8 cellular contexts compared by ENCODE assay signal in the genomic region with DNA sequence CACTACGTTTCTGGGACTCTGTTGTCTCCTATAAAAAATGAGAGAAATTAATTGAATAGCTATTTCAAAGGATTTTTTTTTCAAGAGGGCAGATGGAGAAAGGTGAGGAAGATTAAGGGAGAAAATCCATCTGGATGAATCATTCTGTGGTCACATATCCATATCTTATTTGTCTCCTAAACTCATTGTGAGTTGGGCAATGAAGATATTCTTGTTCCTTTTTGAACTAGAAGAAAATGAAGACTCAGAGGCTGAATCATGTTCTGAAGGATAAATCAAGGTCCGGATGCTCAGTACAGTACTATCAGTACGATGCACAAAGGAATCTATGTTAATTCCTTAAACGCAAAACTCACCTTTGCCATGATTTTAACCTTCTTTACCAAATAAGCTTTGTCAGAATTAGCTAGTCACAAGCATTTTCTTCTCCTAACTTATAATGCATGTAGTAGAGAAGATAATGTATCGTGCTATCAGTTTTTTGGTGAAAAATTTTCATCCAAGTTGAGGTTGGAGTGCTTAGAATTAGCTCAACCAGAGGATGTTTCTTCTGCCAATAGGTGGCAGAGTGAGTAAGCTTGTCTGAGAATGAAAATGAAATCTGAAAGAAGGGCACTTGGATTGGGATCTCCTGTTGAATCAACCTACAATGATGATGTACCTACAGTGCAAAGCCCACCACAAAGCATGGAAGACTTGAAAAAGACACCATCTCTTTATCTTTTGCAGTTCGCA.
DNase-seq lines count a peak whose midpoint lies in the region; ATAC-seq and TF ChIP-seq lines count a peak whose summit lies in the region.

No MANE protein-coding gene starts in this region.

- CTCF ChIA-PET in MCF 10A (lab: Yijun Ruan, JAX): interaction anchor here (0.6 to 1.9 kb wide), 29 partner anchors 11 to 631 kb away, joined by 3 to 10 read pairs (median 4); no protein-coding TSS in a partner anchor

- H3K9me3 ChIP-seq in neural cell (ENCODE audit: low read length): no peaks in the 10 kb centered on the region

- TF ChIP-seq RAD21 in neural cell (conservative IDR thresholded peaks at IDR 0.05): peak; percentile 72

- H3K4me3 ChIP-seq in GM12865 (ENCODE audit: low read depth, low read length) (no peak overlapping the region), neural cell (ENCODE audit: low read length) (no peak overlapping the region)

- no peaks in the 10 kb centered on the region for H3K9me2 ChIP-seq in neural cell (ENCODE audit: insufficient read depth, low read length)

- no peaks in the 10 kb centered on the region for H3K27me3 Mint-ChIP-seq in MCF 10A (ENCODE audit: insufficient read depth, unreplicated experiment)

- TF ChIP-seq CTCF in GM12865 (IDR thresholded peaks at IDR 0.05; ENCODE audit: insufficient read depth, low read depth, low read length, missing control alignments): peak; percentile 54
- TF ChIP-seq CTCF in MCF 10A (IDR thresholded peaks at IDR 0.05; ENCODE audit: unreplicated experiment): peak; percentile 57
- peak; percentile 71 for TF ChIP-seq CTCF in neural cell (IDR thresholded peaks at IDR 0.05; ENCODE audit: poor library complexity, severe bottlenecking)

- ATAC-seq in HG03280 (IDR thresholded peaks at IDR 0.05; ENCODE audit: unreplicated experiment): no peak
- ATAC-seq in HG03175 (IDR thresholded peaks at IDR 0.05; ENCODE audit: unreplicated experiment): no peak

- no peak overlapping the region for H3K27ac ChIP-seq in neural cell (ENCODE audit: low read length)

- peaks cover 1% of the 10 kb centered on the region for H3K9me3 Mint-ChIP-seq in MCF 10A (ENCODE audit: unreplicated experiment)

- intact Hi-C loops in MCF 10A (cut with micrococcal nuclease): loop anchor here (1.0 to 10.0 kb wide), 5 partner anchors 141 to 714 kb away; no protein-coding TSS in a partner anchor

- H3K4me1 Mint-ChIP-seq in MCF 10A (ENCODE audit: insufficient read depth, unreplicated experiment): peaks cover 14% of the 10 kb centered on the region

- POLR2A ChIA-PET in MCF 10A (lab: Yijun Ruan, JAX): interaction anchor here (0.6 to 1.6 kb wide), 14 partner anchors 14 to 723 kb away, joined by 3 to 16 read pairs (median 3); partner anchors contain the start of gene RPP30

- no peak overlapping the region for H3K9ac ChIP-seq in neural cell (ENCODE audit: low read length)

- no peak overlapping the region for H3K4me2 ChIP-seq in neural cell (ENCODE audit: low read length)

- no peaks in the 10 kb centered on the region for H3K36me3 ChIP-seq in neural cell (ENCODE audit: insufficient read depth, low read length)

- H4K20me1 ChIP-seq in neural cell (ENCODE audit: insufficient read depth): no peaks in the 10 kb centered on the region

- TF ChIP-seq EP300 in neural cell (conservative IDR thresholded peaks at IDR 0.05; ENCODE audit: poor library complexity, severe bottlenecking): no peak

- BruUV-seq in MCF 10A (replicated peaks; lab: Mats Ljungman, UMichigan): no TSS peak

- no peaks in the 10 kb centered on the region for H3K36me3 Mint-ChIP-seq in MCF 10A (ENCODE audit: insufficient read depth, unreplicated experiment)

- H3K27me3 ChIP-seq in neural cell (ENCODE audit: insufficient read depth, low read depth, low read length): no peaks in the 10 kb centered on the region

- H3K27ac Mint-ChIP-seq in MCF 10A (ENCODE audit: low read depth, unreplicated experiment): peak overlapping the region; percentile 44

- DNase-seq in GM12865 (ENCODE audit: low read depth) (peak; percentile 43), NAMALWA (ENCODE audit: low spot score) (peak; percentile 48), MCF 10A (ENCODE audit: unreplicated experiment) (peak; percentile 60), GF-D8 (lab: John Stamatoyannopoulos, UW) (no peak), NCI-H128 (lab: John Stamatoyannopoulos, UW; ENCODE audit: unreplicated experiment) (no peak)

- H3K4me3 Mint-ChIP-seq in MCF 10A (ENCODE audit: unreplicated experiment): no peak overlapping the region

- H2AFZ ChIP-seq in neural cell (ENCODE audit: low read depth, low read length): no peak overlapping the region

- H3K79me2 ChIP-seq in neural cell (replicated peaks; ENCODE audit: insufficient read depth, low read length): no peaks in the 10 kb centered on the region

- no peaks in the 10 kb centered on the region for H3F3A ChIP-seq in neural cell (ENCODE audit: insufficient read depth, low read length, poor library complexity, severe bottlenecking)

TF ChIP-seq in neural cell, 6 proteins besides CTCF, POLR2A, EP300 and RAD21:
- TF ChIP-seq EZH2 (IDR thresholded peaks at IDR 0.05; ENCODE audit: borderline replicate concordance, insufficient read depth, low read length, poor library complexity, severe bottlenecking) (no peak), TAF1 (IDR thresholded peaks at IDR 0.05; ENCODE audit: low read depth) (no peak), SMC3 (conservative IDR thresholded peaks at IDR 0.05; ENCODE audit: poor library complexity) (peak; percentile 70)

Comparison
In these comparisons a context has a peak if more than half of its experiments do, and no peak if none do; other contexts are left out.
1. DNase-seq: peak in GM12865 (single experiment), NAMALWA (single experiment) and MCF 10A (single experiment); none in GF-D8 (single experiment) and NCI-H128 (single experiment).
2. Peak in every context shown above with its lines, with median percentiles within 50 percentile points of each other: CTCF ChIP-seq.